In the genomic region with DNA sequence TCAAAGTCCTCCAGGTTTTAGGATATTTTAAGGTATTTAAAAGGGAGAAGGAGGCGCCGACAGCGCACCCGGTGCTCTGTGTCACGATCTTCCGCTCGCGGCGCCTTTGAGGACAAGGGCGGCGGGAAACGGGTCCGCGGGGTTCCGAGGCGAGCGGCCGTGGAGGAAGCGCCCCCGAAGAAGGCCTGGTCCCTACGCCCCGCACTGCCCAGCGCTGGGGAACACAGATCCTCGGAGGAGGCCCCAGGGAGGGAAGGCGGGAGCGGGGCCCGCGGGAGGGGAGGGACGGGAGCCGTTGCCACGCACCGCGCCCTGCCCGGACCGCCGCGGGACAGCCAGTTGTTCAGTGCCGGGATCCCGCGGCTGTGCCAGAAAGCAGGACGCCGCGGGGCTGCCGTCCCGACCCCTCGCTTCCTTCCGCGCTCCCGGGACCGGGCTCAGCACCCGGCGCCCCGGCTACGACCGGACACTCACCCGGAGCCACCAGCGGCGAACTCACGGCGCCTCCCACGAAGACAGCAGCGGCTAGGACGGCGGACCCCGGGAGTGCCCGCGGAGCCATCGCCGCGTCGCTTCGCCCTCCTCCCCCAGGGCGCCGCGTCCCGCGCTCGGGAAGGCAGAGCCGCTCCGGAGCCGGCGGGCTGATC, we compare ENCODE assay signal across 8 cellular contexts. TPM values are rescaled to one million over a fixed set of nuclear protein-coding genes. Genes with fewer than 3 reads are reported as not detected.
A peak's percentile ranks its signal among the peaks of the same experiment; 100 is the strongest.
DNase-seq lines count a peak whose midpoint lies in the region; ATAC-seq and TF ChIP-seq lines count a peak whose summit lies in the region.

No MANE protein-coding gene starts in this region.

- H3K36me3 ChIP-seq in Caco-2 (ENCODE audit: control insufficient read depth, insufficient read depth, low read length) (no peaks in the 10 kb centered on the region), lower lobe of right lung (no peaks in the 10 kb centered on the region)

- peaks cover 13% of the 10 kb centered on the region for H3K4me1 Mint-ChIP-seq in Caco-2 (ENCODE audit: low read depth, unreplicated experiment)

- H3K4me1 ChIP-seq in Caco-2 (peaks cover 35% of the 10 kb centered on the region), lower lobe of right lung (peaks cover 43% of the 10 kb centered on the region)

- CTCF ChIA-PET in Caco-2 (lab: Charles Lee), result interaction anchor here (0.6 to 1.5 kb wide), 9 partner anchors 11 to 988 kb away, joined by 3 to 9 read pairs (median 4); a partner anchor contains a TSS

- DNase-seq in Caco-2 (peak in 1 of 2 experiments; percentile 40), choroid plexus epithelial cell (ENCODE audit: low read depth) (peak; percentile 30), lower lobe of right lung (no peak), SW 1271 (lab: John Stamatoyannopoulos, UW) (no peak)
- peak; percentile 62 for DNase-seq in stimulated activated CD8-positive, alpha-beta memory T cell treated with anti-CD3 and anti-CD28 coated beads, Interleukin-4, amount 100 ng/mL, for 48 hours

- no peaks in the 10 kb centered on the region for H3K9me3 Mint-ChIP-seq in Caco-2 (ENCODE audit: unreplicated experiment)

- H3K27ac ChIP-seq in VCaP (peak overlapping the region; percentile 70), lower lobe of right lung (peak overlapping the region; percentile 98)

- H3K36me3 Mint-ChIP-seq in Caco-2 (ENCODE audit: insufficient read depth, unreplicated experiment), result peaks cover 27% of the 10 kb centered on the region

- no TSS peak for BruUV-seq in Caco-2 (replicated peaks; lab: Mats Ljungman, UMichigan)

- TF ChIP-seq CTCF in Caco-2 (IDR thresholded peaks at IDR 0.05; ENCODE audit: insufficient read depth in 1 of 2, low read depth in 1 of 2, low read length in 1 of 2, severe bottlenecking in 1 of 2, unreplicated experiment in 1 of 2) (no peak), VCaP (conservative IDR thresholded peaks at IDR 0.05) (no peak), choroid plexus epithelial cell (conservative IDR thresholded peaks at IDR 0.05; ENCODE audit: low read depth, low read length) (no peak), lower lobe of right lung (IDR thresholded peaks at IDR 0.05) (no peak)

- intact Hi-C loops in Caco-2 (cut with micrococcal nuclease; ENCODE audit: unreplicated experiment), result loop anchor here (1.0 to 5.0 kb wide), 5 partner anchors 43 to 233 kb away; a partner anchor contains a TSS
- intact Hi-C loops in lower lobe of right lung (cut with DNase I), result no loop called here

- peak overlapping the region; percentile 86 for H3K27ac Mint-ChIP-seq in Caco-2 (ENCODE audit: unreplicated experiment)

- POLR2A ChIA-PET in Caco-2 (lab: Charles Lee), result interaction anchor here (0.6 to 1.1 kb wide), 6 partner anchors 36 to 254 kb away, joined by 3 to 13 read pairs (median 4); partner anchors contain the start of gene PGM2

- peak overlapping the region; percentile 75 for H3K4me3 Mint-ChIP-seq in Caco-2 (ENCODE audit: unreplicated experiment)

- no peaks in the 10 kb centered on the region for H3K27me3 ChIP-seq in Caco-2 (replicated peaks; ENCODE audit: control insufficient read depth, insufficient read depth, low read length)
- H3K27me3 ChIP-seq in lower lobe of right lung (ENCODE audit: low read depth), result no peaks in the 10 kb centered on the region

- no peaks in the 10 kb centered on the region for H3K27me3 Mint-ChIP-seq in Caco-2 (ENCODE audit: insufficient read depth, unreplicated experiment)

- peak; percentile 23 for ATAC-seq in GM19438 (IDR thresholded peaks at IDR 0.05; ENCODE audit: low read depth, unreplicated experiment)
- peak; percentile 1 for ATAC-seq in HG03565 (IDR thresholded peaks at IDR 0.05; ENCODE audit: unreplicated experiment)
- peak; percentile 63 to 68 for ATAC-seq in lower lobe of right lung

- H3K9me3 ChIP-seq in Caco-2 (no peaks in the 10 kb centered on the region), lower lobe of right lung (no peaks in the 10 kb centered on the region)

- H3K4me3 ChIP-seq in Caco-2 (ENCODE audit: low read depth, low read length) (peak overlapping the region; percentile 70), choroid plexus epithelial cell (ENCODE audit: low read depth, low read length) (peak overlapping the region; percentile 91), lower lobe of right lung (peak overlapping the region; percentile 98)

RNA-seq across cellular contexts. Expression of gene RELL1, which starts 0.3 kb away (rescaled TPM):
- total RNA-seq in Caco-2 (2022) (45.3 and 48.5 TPM in 2 replicates), lower lobe of right lung (33.5 TPM)

Comparison
In these comparisons a context has a peak if more than half of its experiments do, and no peak if none do; other contexts are left out.
1. DNase-seq: peak in choroid plexus epithelial cell (single experiment) and stimulated activated CD8-positive, alpha-beta memory T cell treated with anti-CD3 and anti-CD28 coated beads, Interleukin-4, amount 100 ng/mL, for 48 hours (single experiment); none in lower lobe of right lung (single experiment) and SW 1271 (0 of 2).
2. ATAC-seq: peak in every context shown above with its lines; median percentile 66 in lower lobe of right lung; 23 in GM19438; 1 in HG03565.
3. Peak in every context shown above with its lines, with median percentiles within 50 percentile points of each other: H3K4me3 ChIP-seq.